9 cellular contexts compared by ENCODE assay signal in genomic region chr2:15058015-15058414, GRCh38.
DNase-seq lines count a peak whose midpoint lies in the region; ATAC-seq and TF ChIP-seq lines count a peak whose summit lies in the region.
"Had no signal": no experiment of that assay in that cellular context is flagged by ENCODE, and none has a peak within 500 bp of the region (broad histone marks: within the 10 kb centered on the region; RNA-seq: fewer than 3 reads in every experiment).

No MANE protein-coding gene starts in this region.

- H4K8ac ChIP-seq in neuronal stem cell (ENCODE audit: low read depth, low read length): no peak overlapping the region

- no peak overlapping the region for H3K18ac ChIP-seq in neuronal stem cell (ENCODE audit: low read length)

- H2BK120ac ChIP-seq in neuronal stem cell (ENCODE audit: low read depth, low read length): no peak overlapping the region

- H3K9ac ChIP-seq in neuronal stem cell (ENCODE audit: low read depth, low read length, poor library complexity): no peak overlapping the region

- H2BK15ac ChIP-seq in neuronal stem cell (ENCODE audit: low read length): no peak overlapping the region

- no peak overlapping the region for H3K4ac ChIP-seq in neuronal stem cell (ENCODE audit: low read length)

- intact Hi-C loops in left cardiac atrium (cut with DNase I): no loop called here

- no peak overlapping the region for H2AK5ac ChIP-seq in neuronal stem cell (ENCODE audit: low read depth, low read length)

- DNase-seq in GM12864 (ENCODE audit: low read depth) (no peak), NCI-H69 (lab: John Stamatoyannopoulos, UW) (peak; percentile 26), germinal center (ENCODE audit: low spot score) (peak; percentile 12), NK-92 (lab: John Stamatoyannopoulos, UW; ENCODE audit: unreplicated experiment) (no peak), left cardiac atrium (no peak), neuronal stem cell (ENCODE audit: low spot score) (no peak)
- no peak for DNase-seq in activated CD8-positive, alpha-beta memory T cell treated with anti-CD3 and anti-CD28 coated beads for 24 hours
- DNase-seq: central memory CD4-positive, alpha-beta T cell had no signal

- no peak overlapping the region for H3K4me2 ChIP-seq in neuronal stem cell (ENCODE audit: insufficient read depth, low read length, poor library complexity, severe bottlenecking)

- H2BK5ac ChIP-seq in neuronal stem cell (ENCODE audit: low read length): no peak overlapping the region

- no peaks in the 10 kb centered on the region for H3K27me3 ChIP-seq in neuronal stem cell (ENCODE audit: control insufficient read depth in 3 of 3, insufficient read depth in 3 of 3, low read depth in 1 of 3, low read length in 3 of 3)

- no peak overlapping the region for H3K23ac ChIP-seq in neuronal stem cell (ENCODE audit: low read depth, low read length, poor library complexity)

- H3K79me1 ChIP-seq in neuronal stem cell (ENCODE audit: low read depth, low read length): no peaks in the 10 kb centered on the region

- peak; percentile 66 for TF ChIP-seq CTCF in GM12864 (IDR thresholded peaks at IDR 0.05; ENCODE audit: low read depth, low read length, missing control alignments)

- no peak overlapping the region for H3K27ac ChIP-seq in neuronal stem cell (replicated peaks; ENCODE audit: low read length)

- H2BK12ac ChIP-seq in neuronal stem cell (ENCODE audit: low read length): no peak overlapping the region

- no peak overlapping the region for H3K14ac ChIP-seq in neuronal stem cell (ENCODE audit: low read length)

- no peak overlapping the region for H4K91ac ChIP-seq in neuronal stem cell (ENCODE audit: low read depth, low read length, poor library complexity)

- H3K36me3 ChIP-seq in neuronal stem cell (replicated peaks in 1 of 2; ENCODE audit: control insufficient read depth in 2 of 2, insufficient read depth in 2 of 2, low read length in 2 of 2): no peaks in the 10 kb centered on the region

- peaks cover 1 to 4% of the 10 kb centered on the region in 2 donors for H3K9me3 ChIP-seq in neuronal stem cell (replicated peaks in 1 of 2; ENCODE audit: control insufficient read depth in 2 of 2, insufficient read depth in 1 of 2, low read depth in 1 of 2, low read length in 2 of 2)

- ATAC-seq in GM21367 (IDR thresholded peaks at IDR 0.05; ENCODE audit: unreplicated experiment) (peak; percentile 78), left cardiac atrium (no peak)

- H3K4me3 ChIP-seq in GM12864 (ENCODE audit: low read depth, low read length): no peak overlapping the region
- no peak overlapping the region for H3K4me3 ChIP-seq in neuronal stem cell (ENCODE audit: low read length in 2 of 2)

- H2AFZ ChIP-seq in neuronal stem cell (ENCODE audit: low read length): no peak overlapping the region

- H3K4me1 ChIP-seq in neuronal stem cell (ENCODE audit: control insufficient read depth in 2 of 2, insufficient read depth in 1 of 2, low read depth in 1 of 2, low read length in 2 of 2): peaks cover 0 to 1% of the 10 kb centered on the region in 2 donors

- WGBS in neuronal stem cell (ENCODE audit: extremely low coverage in 2 of 2, insufficient read length in 2 of 2, insufficient replicate concordance in 1 of 2), 2 donors: no CpG with 5 or more reads among the region's 5 CpGs

Comparison
In these comparisons a context has a peak if more than half of its experiments do, and no peak if none do; other contexts are left out.
1. DNase-seq: peak in NCI-H69 (single experiment) and germinal center (single experiment); none in GM12864 (single experiment), NK-92 (single experiment), activated CD8-positive, alpha-beta memory T cell treated with anti-CD3 and anti-CD28 coated beads for 24 hours (single experiment), left cardiac atrium (single experiment) and neuronal stem cell (single experiment).